12 cellular contexts compared by ENCODE assay signal in the genomic region with DNA sequence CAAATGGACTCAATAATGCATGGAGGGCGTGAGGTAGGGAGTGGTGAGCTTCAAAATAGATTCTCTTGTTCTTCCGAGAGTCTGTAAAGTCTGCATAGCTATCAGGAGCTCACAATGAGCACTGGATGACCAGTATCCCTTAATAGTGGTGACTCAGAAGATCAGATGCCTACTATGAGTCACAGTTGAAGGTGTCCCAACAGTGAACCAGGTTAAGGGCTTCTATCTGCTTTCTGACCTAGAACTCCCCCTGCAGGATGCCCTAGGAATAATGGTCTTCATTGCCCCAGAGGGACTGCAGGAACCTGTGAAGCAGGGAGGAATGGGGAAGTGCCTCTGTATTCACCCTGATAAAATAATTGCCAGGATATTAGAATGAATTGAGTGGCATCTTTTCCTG. TPM values are rescaled to one million over a fixed set of nuclear protein-coding genes. Genes with fewer than 3 reads are reported as not detected.
A peak's percentile ranks its signal among the peaks of the same experiment; 100 is the strongest.
DNase-seq lines count a peak whose midpoint lies in the region; ATAC-seq and TF ChIP-seq lines count a peak whose summit lies in the region.
"Had no signal": no experiment of that assay in that cellular context is flagged by ENCODE, and none has a peak within 500 bp of the region (broad histone marks: within the 10 kb centered on the region; RNA-seq: fewer than 3 reads in every experiment).

No MANE protein-coding gene starts in this region.

- intact Hi-C loops in activated CD4-positive, alpha-beta T cell treated with anti-CD3 and anti-CD28 coated beads for 36 hours (cut with DNase I, micrococcal nuclease): loop anchor here in 1 of 2 experiments (2.0 kb wide), 1 partner anchor 534 kb away; no protein-coding TSS in a partner anchor
- intact Hi-C loops in natural killer cell (cut with micrococcal nuclease): no loop called here

- ATAC-seq in activated CD4-positive, alpha-beta T cell treated with anti-CD3 and anti-CD28 coated beads for 36 hours: peak; percentile 42
- peak in 2 of 3 donors; percentile 70 to 85 for ATAC-seq in natural killer cell
- ATAC-seq in GM18870 (IDR thresholded peaks at IDR 0.05; ENCODE audit: unreplicated experiment): no peak
- ATAC-seq in GM21737 (IDR thresholded peaks at IDR 0.05; ENCODE audit: unreplicated experiment): no peak

- peak; percentile 25 for TF ChIP-seq CTCF in natural killer cell (IDR thresholded peaks at IDR 0.05)

- no peaks in the 10 kb centered on the region for H3K9me3 Mint-ChIP-seq in activated CD4-positive, alpha-beta T cell treated with anti-CD3 and anti-CD28 coated beads for 36 hours (ENCODE audit: low read depth)
- no peaks in the 10 kb centered on the region for H3K9me3 Mint-ChIP-seq in natural killer cell
- H3K9me3 Mint-ChIP-seq: activated B cell treated with CpG ODN at 0.5 μM for 24 hours, nephron had no signal

- H3K27ac Mint-ChIP-seq in activated CD4-positive, alpha-beta T cell treated with anti-CD3 and anti-CD28 coated beads for 36 hours: no peak overlapping the region
- no peak overlapping the region for H3K27ac Mint-ChIP-seq in natural killer cell
- H3K27ac Mint-ChIP-seq: activated B cell treated with CpG ODN at 0.5 μM for 24 hours, nephron had no signal

- POLR2A ChIA-PET in activated CD4-positive, alpha-beta T cell treated with anti-CD3 and anti-CD28 coated beads for 36 hours (lab: Charles Lee): no interaction called here

- peaks cover 10% of the 10 kb centered on the region for H3K27me3 Mint-ChIP-seq in activated CD4-positive, alpha-beta T cell treated with anti-CD3 and anti-CD28 coated beads for 36 hours
- peaks cover 0 to 20% of the 10 kb centered on the region in 2 donors for H3K27me3 Mint-ChIP-seq in natural killer cell (ENCODE audit: low read depth in 2 of 2)

- DNase-seq in activated CD4-positive, alpha-beta T cell treated with anti-CD3 and anti-CD28 coated beads for 36 hours: peak; percentile 18
- DNase-seq in activated CD4-positive, alpha-beta T cell treated with anti-CD3 and anti-CD28 coated beads for 1 hour: no peak
- DNase-seq in M059J (ENCODE audit: low read depth) (peak; percentile 31), amniotic epithelial cell (ENCODE audit: low read depth) (peak; percentile 1), natural killer cell (no peak), NCI-H2081 (lab: John Stamatoyannopoulos, UW) (no peak)
- DNase-seq: activated B cell treated with CpG ODN at 0.5 μM for 24 hours, amygdala had no signal

- no peaks in the 10 kb centered on the region for H3K4me1 Mint-ChIP-seq in activated CD4-positive, alpha-beta T cell treated with anti-CD3 and anti-CD28 coated beads for 36 hours
- peaks cover 0 to 15% of the 10 kb centered on the region in 2 donors for H3K4me1 Mint-ChIP-seq in natural killer cell
- H3K4me1 Mint-ChIP-seq: activated B cell treated with CpG ODN at 0.5 μM for 24 hours, nephron had no signal

- no peak overlapping the region for H3K4me3 Mint-ChIP-seq in activated CD4-positive, alpha-beta T cell treated with anti-CD3 and anti-CD28 coated beads for 36 hours
- H3K4me3 Mint-ChIP-seq in natural killer cell: no peak overlapping the region
- H3K4me3 Mint-ChIP-seq: activated B cell treated with CpG ODN at 0.5 μM for 24 hours, nephron had no signal

- no peaks in the 10 kb centered on the region for H3K36me3 Mint-ChIP-seq in activated CD4-positive, alpha-beta T cell treated with anti-CD3 and anti-CD28 coated beads for 36 hours (ENCODE audit: low read depth)
- H3K36me3 Mint-ChIP-seq in natural killer cell: no peaks in the 10 kb centered on the region

- CTCF ChIA-PET in activated CD4-positive, alpha-beta T cell treated with anti-CD3 and anti-CD28 coated beads for 36 hours (lab: Charles Lee): no interaction called here

RNA-seq across cellular contexts. Expression of a gene that starts 22.1 kb away (rescaled TPM):
- not detected for total RNA-seq in activated CD4-positive, alpha-beta T cell treated with anti-CD3 and anti-CD28 coated beads for 36 hours
- total RNA-seq in M059J (2014; rRNA removed; shearing (Covaris generic)): 0.05 TPM in 1 of 2 replicates, not detected in the other
- total RNA-seq in natural killer cell: 10 to 100 TPM in 1 of 3 donors, 1 to 10 TPM in 2; 8.8 to 11.4 (median 9.7) TPM
- total RNA-seq: activated B cell treated with CpG ODN at 0.5 μM for 24 hours, ureter had no signal

Comparison
In these comparisons a context has a peak if more than half of its experiments do, and no peak if none do; other contexts are left out.
1. DNase-seq: peak in activated CD4-positive, alpha-beta T cell treated with anti-CD3 and anti-CD28 coated beads for 36 hours (single experiment), M059J (single experiment) and amniotic epithelial cell (single experiment); none in activated CD4-positive, alpha-beta T cell treated with anti-CD3 and anti-CD28 coated beads for 1 hour (single experiment), natural killer cell (single experiment) and NCI-H2081 (0 of 2).
2. ATAC-seq: peak in activated CD4-positive, alpha-beta T cell treated with anti-CD3 and anti-CD28 coated beads for 36 hours (single experiment) and natural killer cell (2 of 3); none in GM18870 (single experiment) and GM21737 (single experiment).